Comparison of ENCODE assay signal across 7 cellular contexts in genomic region chr6:28053584-28053983, GRCh38.
"Had no signal": no experiment of that assay in that cellular context is flagged by ENCODE, and none has a peak within 500 bp of the region (broad histone marks: within the 10 kb centered on the region; RNA-seq: fewer than 3 reads in every experiment).

No MANE protein-coding gene starts in this region.

- DNase-seq: H9, HCEC 1CT had no signal

- H3K4me3 Mint-ChIP-seq: GM23338, H9, IgD-negative memory B cell had no signal

- H3K4me3 ChIP-seq: GM23338 had no signal

- H3K9me3 Mint-ChIP-seq: GM23338, H9, IgD-negative memory B cell had no signal

- H3K27ac Mint-ChIP-seq: GM23338, H9, IgD-negative memory B cell had no signal

- FAIRE-seq: H1, H54, HepG2 had no signal

- H3K4me1 Mint-ChIP-seq: GM23338, H9, IgD-negative memory B cell had no signal

- H3K36me3 Mint-ChIP-seq: IgD-negative memory B cell had no signal

- ATAC-seq: GM23338, HepG2 had no signal
